ENCODE assay signal across 10 cellular contexts in genomic region chr5:34587355-34588241, GRCh38.
DNase-seq lines count a peak whose midpoint lies in the region; ATAC-seq and TF ChIP-seq lines count a peak whose summit lies in the region.
"Had no signal": no experiment of that assay in that cellular context is flagged by ENCODE, and none has a peak within 500 bp of the region (broad histone marks: within the 10 kb centered on the region; RNA-seq: fewer than 3 reads in every experiment).

No MANE protein-coding gene starts in this region.

- H3K4me1 ChIP-seq in HUES48 (ENCODE audit: control insufficient read depth, insufficient read depth, low read length): peaks cover 11% of the 10 kb centered on the region
- H3K4me1 ChIP-seq in tibial artery: no peaks in the 10 kb centered on the region

- H3K4me3 ChIP-seq in HUES48 (ENCODE audit: low read depth, low read length) (no peak overlapping the region), tibial artery (no peak overlapping the region)

- H3K27me3 ChIP-seq in HUES48 (ENCODE audit: control insufficient read depth, insufficient read depth, low read length): no peaks in the 10 kb centered on the region
- no peaks in the 10 kb centered on the region for H3K27me3 ChIP-seq in tibial artery

- H3K27ac ChIP-seq in HUES48 (ENCODE audit: low read depth, low read length) (peak overlapping the region; percentile 67), tibial artery (no peak overlapping the region)

- intact Hi-C loops in tibial artery (cut with DNase I; ENCODE audit: low total_unique reads): no loop called here

- H3K9ac ChIP-seq in HUES48 (ENCODE audit: low read depth, low read length): no peak overlapping the region

- DNase-seq in GM04504 (ENCODE audit: low read depth): peak; percentile 45
- peak; percentile 29 for DNase-seq in amniotic stem cell (lab: John Stamatoyannopoulos, UW)
- peak; percentile 34 for DNase-seq in myocyte (ENCODE audit: low read depth)
- no peak for DNase-seq in tibial artery
- no peak for DNase-seq in stimulated activated CD4-positive, alpha-beta T cell treated with anti-CD3 and anti-CD28 coated beads, Interleukin-4, amount 100 ng/mL, for 4 hours
- DNase-seq in HT-29 (ENCODE audit: low spot score): no peak
- DNase-seq: activated CD8-positive, alpha-beta T cell treated with anti-CD3 and anti-CD28 coated beads for 36 hours; NCI-H2081 treated with DMSO at 0.1 percent for 48 hours had no signal

- no peak for TF ChIP-seq CTCF in tibial artery (IDR thresholded peaks at IDR 0.05)

- H3K9me3 ChIP-seq in HUES48 (ENCODE audit: control insufficient read depth, insufficient read depth, low read length): no peaks in the 10 kb centered on the region
- H3K9me3 ChIP-seq in tibial artery: no peaks in the 10 kb centered on the region

- H3K36me3 ChIP-seq in HUES48 (ENCODE audit: control insufficient read depth, insufficient read depth, low read length): no peaks in the 10 kb centered on the region
- no peaks in the 10 kb centered on the region for H3K36me3 ChIP-seq in tibial artery

- no peak for ATAC-seq in HG02938 (IDR thresholded peaks at IDR 0.05; ENCODE audit: unreplicated experiment)
- ATAC-seq: activated CD8-positive, alpha-beta T cell treated with anti-CD3 and anti-CD28 coated beads for 36 hours had no signal

Comparison
In these comparisons a context has a peak if more than half of its experiments do, and no peak if none do; other contexts are left out.
1. DNase-seq: peak in GM04504 (single experiment), amniotic stem cell (single experiment) and myocyte (single experiment); none in tibial artery (0 of 2), stimulated activated CD4-positive, alpha-beta T cell treated with anti-CD3 and anti-CD28 coated beads, Interleukin-4, amount 100 ng/mL, for 4 hours (0 of 2) and HT-29 (single experiment).